In the genomic region with DNA sequence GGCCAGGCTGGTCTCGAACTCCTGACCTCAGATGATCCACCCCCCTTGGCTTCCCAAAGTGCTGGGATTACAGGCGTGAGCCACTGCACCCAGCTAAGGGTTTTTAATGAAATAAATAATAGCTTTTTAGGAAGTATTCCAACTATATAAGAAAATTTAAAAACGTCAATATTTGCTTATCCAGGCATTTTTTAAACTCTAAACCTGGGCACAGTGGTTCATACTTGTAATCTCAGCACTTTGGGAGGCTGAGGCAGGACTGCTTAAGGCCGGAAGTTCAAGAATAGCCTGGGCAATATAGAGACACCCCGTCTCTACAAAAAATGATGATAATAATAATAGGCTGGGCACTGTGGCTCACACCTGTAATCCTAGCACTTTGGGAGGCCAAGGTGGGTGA, we compare ENCODE assay signal across 36 cellular contexts.
"Had no signal": no experiment of that assay in that cellular context is flagged by ENCODE, and none has a peak within 500 bp of the region (broad histone marks: within the 10 kb centered on the region; RNA-seq: fewer than 3 reads in every experiment).

No MANE protein-coding gene starts in this region.

- H3K27me3 Mint-ChIP-seq: activated B cell treated with CpG ODN at 0.5 μM for 24 hours; activated CD4-positive, alpha-beta memory T cell treated with anti-CD3 and anti-CD28 coated beads for 36 hours; activated CD4-positive, alpha-beta T cell treated with anti-CD3 and anti-CD28 coated beads, Interleukin-2, amount 10 ng/mL, durations not matched to agents 24 days and 14 days; activated CD8-positive, alpha-beta T cell treated with anti-CD3 and anti-CD28 coated beads for 36 hours; activated naive CD8-positive, alpha-beta T cell treated with anti-CD3 and anti-CD28 coated beads for 36 hours; activated T-helper 17 cell treated with anti-CD3 and anti-CD28 coated beads, Interleukin-2, amount 50 U/mL, for 72 hours had no signal

- FAIRE-seq: astrocyte, TTC549 had no signal

- H3K4me3 ChIP-seq: adrenal gland, body of pancreas, breast epithelium had no signal

- H3K27ac Mint-ChIP-seq: activated B cell treated with CpG ODN at 0.5 μM for 24 hours; T-helper 1 cell treated with Interleukin-12 subunit alpha and Interleukin-12 subunit beta and Interleukin-4 antibody, amounts not matched to agents 30 μg/mL and 1 μg/mL, for 36 hours; T-helper 2 cell treated with Interferon-gamma antibody and Interleukin-4, amounts not matched to agents 5 μg/mL and 100 μg/mL, for 36 hours had no signal

- H3K27ac ChIP-seq: adrenal gland, body of pancreas, brain microvascular endothelial cell, VCaP had no signal

- H3K27me3 ChIP-seq: adrenal gland, body of pancreas, brain microvascular endothelial cell, breast epithelium had no signal

- H3K4me3 Mint-ChIP-seq: activated B cell treated with CpG ODN at 0.5 μM for 24 hours; activated CD4-positive, alpha-beta memory T cell treated with anti-CD3 and anti-CD28 coated beads for 36 hours; activated CD4-positive, alpha-beta T cell treated with anti-CD3 and anti-CD28 coated beads, Interleukin-2, amount 10 ng/mL, durations not matched to agents 24 days and 14 days; activated CD8-positive, alpha-beta T cell treated with anti-CD3 and anti-CD28 coated beads for 36 hours; activated naive CD4-positive, alpha-beta T cell treated with anti-CD3 and anti-CD28 coated beads for 36 hours; activated naive CD8-positive, alpha-beta T cell treated with anti-CD3 and anti-CD28 coated beads for 36 hours; activated T-cell treated with anti-CD3 and anti-CD28 coated beads, Interleukin-2, amount 50 U/mL, for 4 hours; activated T-cell treated with anti-CD3 and anti-CD28 coated beads, Interleukin-2, amount 50 U/mL, for 72 hours; activated T-helper 1 cell treated with anti-CD3 and anti-CD28 coated beads, Interleukin-12 subunit alpha, Interleukin-12 subunit beta, Interleukin-2, Interleukin-4 antibody, amounts not matched to agents 30 ng/mL and 10 ng/mL and 1 ng/mL, durations not matched to agents 14 hours and 24 hours and 36 hours; T-helper 1 cell treated with Interleukin-12 subunit alpha and Interleukin-12 subunit beta and Interleukin-4 antibody, amounts not matched to agents 30 μg/mL and 1 μg/mL, for 36 hours; T-helper 2 cell treated with Interferon-gamma antibody and Interleukin-4, amounts not matched to agents 5 μg/mL and 100 μg/mL, for 36 hours had no signal

- DNase-seq: activated B cell treated with CpG ODN at 0.5 μM for 24 hours; activated CD4-positive, alpha-beta memory T cell treated with anti-CD3 and anti-CD28 coated beads for 36 hours; activated CD4-positive, alpha-beta T cell treated with anti-CD3 and anti-CD28 coated beads for 4 hours; activated CD4-positive, alpha-beta T cell treated with anti-CD3 and anti-CD28 coated beads, Interleukin-2, amount 10 ng/mL, durations not matched to agents 24 days and 14 days; activated CD4-positive, alpha-beta T cell treated with anti-CD3 and anti-CD28 coated beads, Interleukin-2, amount 50 U/mL, for 1 hour; activated CD4-positive, alpha-beta T cell treated with anti-CD3 and anti-CD28 coated beads, Interleukin-2, amount 50 U/mL, for 4 hours; activated CD4-positive, CD25-positive, alpha-beta regulatory T cell treated with anti-CD3 and anti-CD28 coated beads, Interleukin-2, amount 50 U/mL, for 72 hours; activated CD8-positive, alpha-beta memory T cell treated with anti-CD3 and anti-CD28 coated beads, Interleukin-2, amount 50 U/mL, for 4 hours; activated CD8-positive, alpha-beta T cell treated with anti-CD3 and anti-CD28 coated beads for 36 hours; activated effector memory CD4-positive, alpha-beta T cell treated with anti-CD3 and anti-CD28 coated beads, Interleukin-2, amount 50 U/mL, for 16 hours; activated gamma-delta T cell treated with Interleukin-2 at 50 U/mL for 16 hours; activated naive CD4-positive, alpha-beta T cell; activated naive CD4-positive, alpha-beta T cell treated with anti-CD3 and anti-CD28 coated beads for 36 hours; activated naive CD4-positive, alpha-beta T cell treated with anti-CD3 and anti-CD28 coated beads, Interleukin-2, amount 50 U/mL, for 16 hours; activated naive CD8-positive, alpha-beta T cell treated with anti-CD3 and anti-CD28 coated beads for 36 hours; activated T-cell treated with anti-CD3 and anti-CD28 coated beads for 4 hours; activated T-cell treated with anti-CD3 and anti-CD28 coated beads, Interleukin-2, amount 50 U/mL, for 1 hour; activated T-cell treated with anti-CD3 and anti-CD28 coated beads, Interleukin-2, amount 50 U/mL, for 4 hours; activated T-cell treated with anti-CD3 and anti-CD28 coated beads, Interleukin-2, amount 50 U/mL, for 72 hours; adrenal gland; amniotic stem cell; aorta; body of pancreas; brain microvascular endothelial cell; central memory CD4-positive, alpha-beta T cell; T-helper 2 cell; T-helper 9 cell had no signal

- ATAC-seq: activated T-cell treated with anti-CD3 and anti-CD28 coated beads, Interleukin-2, amount 50 U/mL, for 4 hours; body of pancreas had no signal

- H3K9me3 ChIP-seq: adrenal gland, body of pancreas, breast epithelium had no signal

- H3K4me1 ChIP-seq: adrenal gland, body of pancreas, breast epithelium had no signal

- H3K4me1 Mint-ChIP-seq: activated B cell treated with CpG ODN at 0.5 μM for 24 hours had no signal

- H3K9me3 Mint-ChIP-seq: activated CD4-positive, alpha-beta T cell treated with anti-CD3 and anti-CD28 coated beads, Interleukin-2, amount 10 ng/mL, durations not matched to agents 24 days and 14 days; activated naive CD4-positive, alpha-beta T cell treated with anti-CD3 and anti-CD28 coated beads, Interleukin-2, amount 50 U/mL, for 72 hours; activated naive CD8-positive, alpha-beta T cell treated with anti-CD3 and anti-CD28 coated beads for 36 hours; activated T-cell treated with anti-CD3 and anti-CD28 coated beads, Interleukin-2, amount 50 U/mL, for 4 hours; activated T-cell treated with anti-CD3 and anti-CD28 coated beads, Interleukin-2, amount 50 U/mL, for 72 hours; activated T-helper 17 cell treated with anti-CD3 and anti-CD28 coated beads, Interleukin-2, amount 50 U/mL, for 72 hours had no signal
